ENCODE assay signal across 8 cellular contexts in genomic region chr16:67935096-67935401, GRCh38. TPM values are rescaled to one million over a fixed set of nuclear protein-coding genes. Genes with fewer than 3 reads are reported as not detected.
A peak's percentile ranks its signal among the peaks of the same experiment; 100 is the strongest.
DNase-seq lines count a peak whose midpoint lies in the region; ATAC-seq, FAIRE-seq and TF ChIP-seq lines count a peak whose summit lies in the region.

No MANE protein-coding gene starts in this region.

- H3K36me3 ChIP-seq in DOHH2 (ENCODE audit: control insufficient read depth, low read length), result peaks cover 47% of the 10 kb centered on the region
- H3K36me3 ChIP-seq in SJSA1, result peaks cover 46% of the 10 kb centered on the region
- H3K36me3 ChIP-seq in fibroblast of lung (ENCODE audit: control insufficient read depth, insufficient read depth, low read length), result peaks cover 11% of the 10 kb centered on the region

- no peaks in the 10 kb centered on the region for H4K20me1 ChIP-seq in DOHH2 (ENCODE audit: control insufficient read depth, insufficient read depth, low read depth, low read length)
- H4K20me1 ChIP-seq in fibroblast of lung (ENCODE audit: control insufficient read depth, extremely low read depth, insufficient read depth, low read length), result no peaks in the 10 kb centered on the region

- peaks cover 4% of the 10 kb centered on the region; the same call in 1 of the 2 replicates for H3F3A ChIP-seq in DOHH2 (ENCODE audit: control insufficient read depth, insufficient read depth)

- no peaks in the 10 kb centered on the region for H3K9me3 ChIP-seq in DOHH2 (ENCODE audit: control insufficient read depth, insufficient read depth, low read length)
- H3K9me3 ChIP-seq in SJSA1 (replicated peaks), result no peaks in the 10 kb centered on the region
- H3K9me3 ChIP-seq in fibroblast of lung (ENCODE audit: control insufficient read depth, insufficient read depth, low read depth, low read length), result no peaks in the 10 kb centered on the region

- H3K4me1 ChIP-seq in DOHH2 (ENCODE audit: control insufficient read depth, low read length) (peaks cover 21% of the 10 kb centered on the region), SJSA1 (replicated peaks) (peaks cover 17% of the 10 kb centered on the region), fibroblast of lung (ENCODE audit: control insufficient read depth, extremely low read depth, insufficient read depth, low read length) (peaks cover 14% of the 10 kb centered on the region)

- ATAC-seq in GM18511 (IDR thresholded peaks at IDR 0.05; ENCODE audit: unreplicated experiment) (no peak), GM18870 (IDR thresholded peaks at IDR 0.05; ENCODE audit: unreplicated experiment) (no peak)

- no peaks in the 10 kb centered on the region for H3K9me3 Mint-ChIP-seq in progenitor cell of endocrine pancreas (ENCODE audit: low read depth)

- DNase-seq in SJSA1 (ENCODE audit: low read depth in 1 of 2, low spot score in 2 of 2) (no peak), fibroblast of lung (ENCODE audit: low read depth in 2 of 2) (no peak), progenitor cell of endocrine pancreas (ENCODE audit: low spot score, unreplicated experiment) (no peak), foreskin melanocyte (no peak), D721Med (ENCODE audit: insufficient read length, low spot score) (no peak)

- H3K4me3 ChIP-seq in DOHH2 (ENCODE audit: low read length) (peak overlapping the region; percentile 98), SJSA1 (peak overlapping the region; percentile 75), fibroblast of lung (replicated peaks in 1 of 4; ENCODE audit: control extremely low read depth in 1 of 4, insufficient read depth in 1 of 4, low read depth in 3 of 4, low read length in 4 of 4) (peak overlapping the region; percentile 67 to 95 (median 74))

- H3K27me3 ChIP-seq in DOHH2 (ENCODE audit: control insufficient read depth, low read length) (no peaks in the 10 kb centered on the region), SJSA1 (replicated peaks) (no peaks in the 10 kb centered on the region), fibroblast of lung (ENCODE audit: control insufficient read depth, insufficient read depth, low read length) (no peaks in the 10 kb centered on the region)

- no peak overlapping the region for H3K27ac ChIP-seq in DOHH2 (ENCODE audit: low read depth, low read length)
- no peak overlapping the region for H3K27ac ChIP-seq in SJSA1
- H3K27ac ChIP-seq in fibroblast of lung (ENCODE audit: insufficient read depth, low read length), result peak overlapping the region; percentile 11

- no peak for TF ChIP-seq CTCF in DOHH2 (IDR thresholded peaks at IDR 0.05; ENCODE audit: low read depth, low read length, poor library complexity, severe bottlenecking)
- no peak for TF ChIP-seq CTCF in fibroblast of lung (conservative IDR thresholded peaks at IDR 0.05 in 1 of 2, IDR thresholded peaks at IDR 0.05 in 1 of 2; ENCODE audit: low read depth in 1 of 2, low read length in 2 of 2)
- no peak for TF ChIP-seq CTCF in progenitor cell of endocrine pancreas (IDR thresholded peaks at IDR 0.05; ENCODE audit: unreplicated experiment)
- no peak for TF ChIP-seq CTCF in D721Med (IDR thresholded peaks at IDR 0.05; ENCODE audit: insufficient read depth, missing control alignments)

- H3K9ac ChIP-seq in fibroblast of lung (ENCODE audit: insufficient read depth, low read length), result peak overlapping the region; percentile 77

- FAIRE-seq in D721Med (lab: Jason Lieb, UNC), result no peak

- H3K79me2 ChIP-seq in DOHH2 (ENCODE audit: control insufficient read depth, low read length) (peaks cover 31% of the 10 kb centered on the region), fibroblast of lung (ENCODE audit: control insufficient read depth, insufficient read depth, low read length) (peaks cover 3% of the 10 kb centered on the region)

- H3K27ac Mint-ChIP-seq in progenitor cell of endocrine pancreas, result peak overlapping the region; percentile 60

- peaks cover 15% of the 10 kb centered on the region for H3K4me1 Mint-ChIP-seq in progenitor cell of endocrine pancreas (ENCODE audit: low read depth)

- H3K36me3 Mint-ChIP-seq in progenitor cell of endocrine pancreas (ENCODE audit: insufficient read depth), result peaks cover 3% of the 10 kb centered on the region

- H2AFZ ChIP-seq in fibroblast of lung (ENCODE audit: low read length), result no peak overlapping the region

- H3K4me2 ChIP-seq in DOHH2 (ENCODE audit: low read length), result peak overlapping the region; percentile 98
- H3K4me2 ChIP-seq in fibroblast of lung (ENCODE audit: extremely low read depth, insufficient read depth, low read length), result peak overlapping the region; percentile 94

- peak overlapping the region; percentile 96 for H3K4me3 Mint-ChIP-seq in progenitor cell of endocrine pancreas (ENCODE audit: low read depth)

- no peaks in the 10 kb centered on the region for H3K9me2 ChIP-seq in DOHH2 (replicated peaks; ENCODE audit: control insufficient read depth, low read length)

- peaks cover 3% of the 10 kb centered on the region for H3K27me3 Mint-ChIP-seq in progenitor cell of endocrine pancreas

RNA-seq across cellular contexts. Expression of gene PSMB10, which starts 1.6 kb away (rescaled TPM):
- 50.1 and 147 TPM in 2 replicates for total RNA-seq in SJSA1 (2014; rRNA removed; shearing (Covaris generic))
- total RNA-seq in fibroblast of lung, result 53.2 and 66.9 TPM in 2 replicates
- 18.1 and 21.7 TPM in 2 replicates for polyA plus RNA-seq in fibroblast of lung
- polyA plus RNA-seq in fibroblast of lung (2012), result 75.0 and 77.6 TPM in 2 replicates
- 20.7 and 24.4 TPM in 2 replicates for polyA minus RNA-seq in fibroblast of lung (ENCODE audit: low replicate concordance)
- 9.8 and 10.6 TPM in 2 replicates for total RNA-seq in progenitor cell of endocrine pancreas

RNA-seq across cellular contexts. Expression of gene CTRL, which starts 3.4 kb away (rescaled TPM):
- total RNA-seq in SJSA1 (2014; rRNA removed; shearing (Covaris generic)), result 0.09 and 0.29 TPM in 2 replicates
- 0.26 and 0.33 TPM in 2 replicates for total RNA-seq in fibroblast of lung
- 0.14 and 0.53 TPM in 2 replicates for polyA plus RNA-seq in fibroblast of lung
- polyA plus RNA-seq in fibroblast of lung (2012), result 0.24 and 0.41 TPM in 2 replicates
- 15.6 TPM in 1 of 2 replicates, not detected in the other for polyA minus RNA-seq in fibroblast of lung (ENCODE audit: low replicate concordance)
- total RNA-seq in progenitor cell of endocrine pancreas, result 0.57 and 2.2 TPM in 2 replicates

RNA-seq across cellular contexts. Expression of gene LCAT, which starts 8.9 kb away (rescaled TPM):
- 5.5 and 7.2 TPM in 2 replicates for total RNA-seq in SJSA1 (2014; rRNA removed; shearing (Covaris generic))
- 3.3 and 6.4 TPM in 2 replicates for total RNA-seq in fibroblast of lung
- polyA plus RNA-seq in fibroblast of lung, result 4.5 and 5.8 TPM in 2 replicates
- polyA plus RNA-seq in fibroblast of lung (2012), result 11.6 and 12.1 TPM in 2 replicates
- 6.0 and 26.2 TPM in 2 replicates for polyA minus RNA-seq in fibroblast of lung (ENCODE audit: low replicate concordance)
- 31.9 and 32.1 TPM in 2 replicates for total RNA-seq in progenitor cell of endocrine pancreas

RNA-seq across cellular contexts. Expression of gene SLC12A4, which starts 33.4 kb away (rescaled TPM):
- 62.9 and 87.8 TPM in 2 replicates for total RNA-seq in SJSA1 (2014; rRNA removed; shearing (Covaris generic))
- total RNA-seq in fibroblast of lung (60.4 and 120 TPM in 2 replicates), progenitor cell of endocrine pancreas (74.3 and 75.6 TPM in 2 replicates)
- 41.4 and 42.2 TPM in 2 replicates for polyA plus RNA-seq in fibroblast of lung
- 55.1 and 59.5 TPM in 2 replicates for polyA plus RNA-seq in fibroblast of lung (2012)
- 321 and 416 TPM in 2 replicates for polyA minus RNA-seq in fibroblast of lung (ENCODE audit: low replicate concordance)

RNA-seq across cellular contexts. Expression of gene PSKH1, which starts 42.0 kb away (rescaled TPM):
- 6.4 and 10.6 TPM in 2 replicates for total RNA-seq in SJSA1 (2014; rRNA removed; shearing (Covaris generic))
- total RNA-seq in fibroblast of lung, result 11.8 and 13.4 TPM in 2 replicates
- polyA plus RNA-seq in fibroblast of lung, result 14.2 and 15.4 TPM in 2 replicates
- 19.0 and 19.4 TPM in 2 replicates for polyA plus RNA-seq in fibroblast of lung (2012)
- polyA minus RNA-seq in fibroblast of lung (ENCODE audit: low replicate concordance), result 71.1 and 74.2 TPM in 2 replicates
- 42.8 and 45.0 TPM in 2 replicates for total RNA-seq in progenitor cell of endocrine pancreas
